ENCODE assay signal across 8 cellular contexts in genomic region chr15:100849021-100849831, GRCh38. TPM values are rescaled to one million over a fixed set of nuclear protein-coding genes. Genes with fewer than 3 reads are reported as not detected.
A peak's percentile ranks its signal among the peaks of the same experiment; 100 is the strongest.
DNase-seq lines count a peak whose midpoint lies in the region; ATAC-seq, FAIRE-seq and TF ChIP-seq lines count a peak whose summit lies in the region.

No MANE protein-coding gene starts in this region.

- peak overlapping the region; percentile 71 for H3K27ac Mint-ChIP-seq in activated T-helper 17 cell treated with anti-CD3 and anti-CD28 coated beads, Interleukin-2, amount 50 U/mL, for 72 hours

- H3K9me3 ChIP-seq in A549, result no peaks in the 10 kb centered on the region
- H3K9me3 ChIP-seq in prostate gland, result no peaks in the 10 kb centered on the region
- no peaks in the 10 kb centered on the region for H3K9me3 ChIP-seq in aorta (ENCODE audit: control insufficient read depth, low read length)

- TF ChIP-seq CTCF in A549 (IDR thresholded peaks at IDR 0.05), result peak; percentile 63
- TF ChIP-seq CTCF in prostate gland (IDR thresholded peaks at IDR 0.05), result peak; percentile 17 to 83 (median 69)

- H3K27me3 ChIP-seq in prostate gland (replicated peaks; ENCODE audit: insufficient read depth) (no peaks in the 10 kb centered on the region), aorta (ENCODE audit: control insufficient read depth in 1 of 2, insufficient read depth in 2 of 2, low read length in 1 of 2) (no peaks in the 10 kb centered on the region)

- DNase-seq in A549 (ENCODE audit: low read depth in 1 of 2, low spot score in 1 of 2) (peak; percentile 82 to 96), NCI-H69 (lab: John Stamatoyannopoulos, UW) (peak; percentile 34), frontal cortex (ENCODE audit: low spot score in 2 of 2) (peak; percentile 57 to 61), prostate gland (ENCODE audit: low spot score) (peak; percentile 74), aorta (peak; percentile 52 to 75)

- H3K27ac ChIP-seq in A549 (peak overlapping the region; percentile 82 to 90), prostate gland (peak overlapping the region; percentile 71 to 76), aorta (ENCODE audit: low read depth in 1 of 2, low read length in 2 of 2) (no peak overlapping the region)

- H3K4me1 ChIP-seq in A549, result 0 out of 3 replicates have a peak, but pooled peaks cover 3% of the 10 kb centered on the region
- H3K4me1 ChIP-seq in prostate gland (replicated peaks), result no peaks in the 10 kb centered on the region
- H3K4me1 ChIP-seq in aorta (ENCODE audit: control insufficient read depth in 1 of 2, insufficient read depth in 2 of 2, low read length in 2 of 2), result no peaks in the 10 kb centered on the region

- intact Hi-C loops in prostate gland (cut with DNase I), result no loop called here
- intact Hi-C loops in aorta (cut with DNase I), result no loop called here

- H3K4me3 ChIP-seq in A549, result peak overlapping the region; percentile 70
- H3K4me3 ChIP-seq in prostate gland, result peak overlapping the region; percentile 63 to 64
- H3K4me3 ChIP-seq in aorta (ENCODE audit: low read length in 2 of 2), result peak overlapping the region in 1 of 2 donors; percentile 18

- peak; percentile 98 to 99 for ATAC-seq in A549
- ATAC-seq in GM19372 (IDR thresholded peaks at IDR 0.05; ENCODE audit: low read depth, unreplicated experiment), result peak; percentile 61
- peak; percentile 93 for ATAC-seq in activated T-helper 17 cell treated with anti-CD3 and anti-CD28 coated beads, Interleukin-2, amount 50 U/mL, for 72 hours (replicated peaks)
- ATAC-seq in aorta (ENCODE audit: low FRiP score), result peak; percentile 60
- no peak for ATAC-seq in HG03457 (IDR thresholded peaks at IDR 0.05; ENCODE audit: unreplicated experiment)

- H3K4me1 Mint-ChIP-seq in activated T-helper 17 cell treated with anti-CD3 and anti-CD28 coated beads, Interleukin-2, amount 50 U/mL, for 72 hours, result peaks cover 4% of the 10 kb centered on the region

- 25% methylated on average over 41 of the region's 44 CpGs for WGBS in A549 (ENCODE audit: missing lambda C conversion rate)
- WGBS in prostate gland, result 9% methylated on average over 40 of the region's 44 CpGs
- 4 to 13% methylated on average over 44 of the region's 44 CpGs for WGBS in aorta, 2 donors

- TF ChIP-seq POLR2A in A549 (IDR thresholded peaks at IDR 0.05; ENCODE audit: low read length) (peak; percentile 77), prostate gland (IDR thresholded peaks at IDR 0.05) (peak; percentile 38)

- H3K4me2 ChIP-seq in A549, result peak overlapping the region; percentile 68

- no peaks in the 10 kb centered on the region for H3K36me3 Mint-ChIP-seq in activated T-helper 17 cell treated with anti-CD3 and anti-CD28 coated beads, Interleukin-2, amount 50 U/mL, for 72 hours (ENCODE audit: low read depth)

- no peaks in the 10 kb centered on the region for H3K9me3 Mint-ChIP-seq in activated T-helper 17 cell treated with anti-CD3 and anti-CD28 coated beads, Interleukin-2, amount 50 U/mL, for 72 hours

- no peak for TF ChIP-seq EP300 in A549 (IDR thresholded peaks at IDR 0.05)

- FAIRE-seq in A549 (lab: Jason Lieb, UNC) (peak; percentile 32), frontal cortex (lab: Jason Lieb, UNC) (no peak)

- CTCF ChIA-PET in A549 (lab: Yijun Ruan, JAX), result interaction anchor here (0.5 to 3.2 kb wide), 30 partner anchors 9 to 234 kb away, joined by 3 to 19 read pairs (median 4); no protein-coding TSS in a partner anchor

- TF ChIP-seq RAD21 in A549 (conservative IDR thresholded peaks at IDR 0.05 in 1 of 2, IDR thresholded peaks at IDR 0.05 in 1 of 2), result peak; percentile 51 to 65

- peak overlapping the region; percentile 77 for H3K4me3 Mint-ChIP-seq in activated T-helper 17 cell treated with anti-CD3 and anti-CD28 coated beads, Interleukin-2, amount 50 U/mL, for 72 hours

- H3K36me3 ChIP-seq in prostate gland, result no peaks in the 10 kb centered on the region
- H3K36me3 ChIP-seq in aorta (ENCODE audit: control insufficient read depth in 1 of 2, insufficient read depth in 2 of 2, low read length in 1 of 2), result no peaks in the 10 kb centered on the region

- H3K27me3 Mint-ChIP-seq in activated T-helper 17 cell treated with anti-CD3 and anti-CD28 coated beads, Interleukin-2, amount 50 U/mL, for 72 hours, result peaks cover 7% of the 10 kb centered on the region

- POLR2A ChIA-PET in A549 (lab: Yijun Ruan, JAX), result interaction anchor here (0.6 to 1.2 kb wide), 4 partner anchors 30 to 403 kb away, joined by 3 to 5 read pairs (median 4); partner anchors contain the start of genes ALDH1A3 and CHSY1

TF ChIP-seq in A549, 52 proteins besides CTCF, POLR2A, EP300 and RAD21 (continues in another document):
- no peak for TF ChIP-seq PBX3 (IDR thresholded peaks at IDR 0.05)
- TF ChIP-seq RNF2 (IDR thresholded peaks at IDR 0.05; ENCODE audit: borderline replicate concordance, low read depth), result no peak
- no peak for TF ChIP-seq ESRRA (IDR thresholded peaks at IDR 0.05; ENCODE audit: borderline replicate concordance, low read length)
- no peak for TF ChIP-seq NPAS2 (CRISPR knock-in tag; IDR thresholded peaks at IDR 0.05; ENCODE audit: borderline replicate concordance)
- no peak for TF ChIP-seq FOSB (CRISPR knock-in tag; IDR thresholded peaks at IDR 0.05)
- TF ChIP-seq MAX (IDR thresholded peaks at IDR 0.05), result peak; percentile 96
- no peak for TF ChIP-seq FOSL2 (IDR thresholded peaks at IDR 0.05)
- TF ChIP-seq FOSL2 (CRISPR knock-in tag; IDR thresholded peaks at IDR 0.05), result no peak
- no peak for TF ChIP-seq SREBF2 (IDR thresholded peaks at IDR 0.05)
- peak; percentile 95 for TF ChIP-seq E2F6 (IDR thresholded peaks at IDR 0.05; ENCODE audit: borderline replicate concordance, low read depth)
- TF ChIP-seq HES2 (IDR thresholded peaks at IDR 0.05), result no peak
- TF ChIP-seq MAFK (IDR thresholded peaks at IDR 0.05; ENCODE audit: partially characterized antibody), result peak; percentile 12
- TF ChIP-seq KDM5A (IDR thresholded peaks at IDR 0.05), result no peak
- no peak for TF ChIP-seq HEYL (CRISPR knock-in tag; IDR thresholded peaks at IDR 0.05)
- TF ChIP-seq USF2 (IDR thresholded peaks at IDR 0.05), result no peak
- 0 out of 3 replicates have a peak, but pooled peaks have one; percentile 42 for TF ChIP-seq BCL3 (IDR thresholded peaks at IDR 0.05)
- no peak for TF ChIP-seq ZNF302 (CRISPR knock-in tag; IDR thresholded peaks at IDR 0.05)
- no peak for TF ChIP-seq CHD2 (IDR thresholded peaks at IDR 0.05; ENCODE audit: low read length, partially characterized antibody)
- no peak for TF ChIP-seq MYC (IDR thresholded peaks at IDR 0.05; ENCODE audit: borderline replicate concordance, low read length)

RNA-seq across cellular contexts. Expression of gene ALDH1A3, which starts 30.4 kb away (rescaled TPM):
- polyA plus RNA-seq in A549 (2011; rRNA removed), result 9.3 and 11.9 TPM in 2 replicates
- 13.4 and 14.7 TPM in 2 replicates for polyA plus RNA-seq in A549 (2012; cell fraction: cytosol; rRNA removed)
- 8.6 and 10.3 TPM in 2 replicates for polyA plus RNA-seq in A549 (2012; cell fraction: nucleus; rRNA removed)
- polyA plus RNA-seq in A549 (2017; fragmentation: RNase III; extraction: RNeasy Plus Mini Kit Qiagen cat#74134 plus additional on column Dnase treatment), result 11.5 to 13.9 TPM (median 12.2 TPM) in 3 replicates
- polyA minus RNA-seq in A549 (2011; rRNA and poly(A)+ RNA removed), result 3.8 and 4.2 TPM in 2 replicates
- not detected for total RNA-seq in activated T-helper 17 cell treated with anti-CD3 and anti-CD28 coated beads, Interleukin-2, amount 50 U/mL, for 72 hours
- 3.3 TPM for total RNA-seq in frontal cortex
- total RNA-seq in prostate gland, result 100 to 1,000 TPM; 240 to 347 TPM
- 10 to 100 TPM in 1 of 2 donors, 1 to 10 TPM in 1; 7.0 to 19.0 TPM for total RNA-seq in aorta
- 1 to 10 TPM; 4.5 to 6.4 TPM for polyA plus RNA-seq in aorta

Comparison
In these comparisons a context has a peak if more than half of its experiments do, and no peak if none do; other contexts are left out.
1. DNase-seq: peak in every context shown above with its lines; median percentile 89 in A549; 74 in prostate gland; 64 in aorta; 59 in frontal cortex; 34 in NCI-H69.
2. H3K27ac ChIP-seq: peak in A549 (2 of 2) and prostate gland (2 of 2); none in aorta (0 of 2).
3. RNA of gene ALDH1A3, which starts 30.4 kb away (total RNA-seq): 240 to 347 TPM in prostate gland; 7.0 to 19.0 TPM in aorta, 3.3 TPM in frontal cortex (single experiment) and not detected in activated T-helper 17 cell treated with anti-CD3 and anti-CD28 coated beads, Interleukin-2, amount 50 U/mL, for 72 hours; every median in the first group is over 10 times any median in the second.